8 cellular contexts compared by ENCODE assay signal in genomic region chr5:43483210-43484048, GRCh38. TPM values are rescaled to one million over a fixed set of nuclear protein-coding genes. Genes with fewer than 3 reads are reported as not detected.
A peak's percentile ranks its signal among the peaks of the same experiment; 100 is the strongest.
DNase-seq lines count a peak whose midpoint lies in the region; ATAC-seq and TF ChIP-seq lines count a peak whose summit lies in the region.

Gene TMEM267, minus strand, starts transcription at chr5:43483865. Its CDS starts 29,896 bp downstream, at chr5:43453969.

- peak within 1 kb of the TSS; percentile 84 for H2BK5ac ChIP-seq in IMR-90 (ENCODE audit: low read depth, low read length, poor library complexity, severe bottlenecking)

- intact Hi-C loops in IMR-90 (cut with micrococcal nuclease) (loop anchor here (1.0 to 10.0 kb wide), 6 partner anchors 31 to 469 kb away; partner anchors contain the start of genes C5orf34 and HMGCS1), PC-3 (cut with micrococcal nuclease) (loop anchor here (1.0 to 10.0 kb wide), 7 partner anchors 32 to 441 kb away; partner anchors contain the start of genes ANXA2R, C5orf34 and PAIP1)

- no peaks in the 10 kb centered on the region for H3K27me3 ChIP-seq in IMR-90 (ENCODE audit: control insufficient read depth, insufficient read depth, low read length)
- no peaks in the 10 kb centered on the region for H3K27me3 ChIP-seq in PC-3 (ENCODE audit: low read length)
- no peaks in the 10 kb centered on the region for H3K27me3 ChIP-seq in mucosa of rectum (ENCODE audit: control insufficient read depth in 2 of 2, insufficient read depth in 2 of 2, low read length in 2 of 2)

- peak within 1 kb of the TSS; percentile 39; the same call in 1 of the 2 replicates for H2BK20ac ChIP-seq in IMR-90 (ENCODE audit: low read depth, low read length)

- no peaks in the 10 kb centered on the region for H3K9me3 ChIP-seq in IMR-90 (ENCODE audit: control insufficient read depth, insufficient read depth, low read length)
- H3K9me3 ChIP-seq in PC-3 (ENCODE audit: low read length), result no peaks in the 10 kb centered on the region
- H3K9me3 ChIP-seq in mucosa of rectum (ENCODE audit: control insufficient read depth in 2 of 2, low read length in 2 of 2), result no peaks in the 10 kb centered on the region

- H3K4me1 ChIP-seq in IMR-90 (ENCODE audit: control insufficient read depth, insufficient read depth, low read length) (peaks cover 2% of the 10 kb centered on the region; the same call in 1 of the 2 replicates), PC-3 (ENCODE audit: insufficient read depth, low read length) (peaks cover 15% of the 10 kb centered on the region), mucosa of rectum (ENCODE audit: control insufficient read depth in 2 of 2, insufficient read depth in 2 of 2, low read length in 2 of 2) (peaks cover 9 to 22% of the 10 kb centered on the region in 2 donors)

- H3K36me3 ChIP-seq in IMR-90 (ENCODE audit: control insufficient read depth, insufficient read depth, low read length), result no peaks in the 10 kb centered on the region
- no peaks in the 10 kb centered on the region for H3K36me3 ChIP-seq in PC-3 (ENCODE audit: low read depth, low read length)
- H3K36me3 ChIP-seq in mucosa of rectum (ENCODE audit: control insufficient read depth in 2 of 2, insufficient read depth in 2 of 2, low read length in 2 of 2), result no peaks in the 10 kb centered on the region

- no peaks in the 10 kb centered on the region for H4K20me1 ChIP-seq in IMR-90 (ENCODE audit: insufficient read depth, low read length)
- H4K20me1 ChIP-seq in PC-3 (ENCODE audit: low read length), result no peaks in the 10 kb centered on the region

- in situ Hi-C loops in IMR-90 (cut with MboI; ENCODE audit: low sequenced_read_pairs), result loop anchor here (25.0 kb wide), 1 partner anchor 571 kb away; no protein-coding TSS in a partner anchor

- POLR2A ChIA-PET in IMR-90 (lab: Charles Lee; ENCODE audit: unreplicated experiment), result interaction anchor here (0.6 to 1.3 kb wide), 5 partner anchors 12 to 438 kb away, joined by 3 to 14 read pairs (median 5); no protein-coding TSS in a partner anchor
- POLR2A ChIA-PET in PC-3 (lab: Charles Lee; ENCODE audit: unreplicated experiment), result interaction anchor here (0.6 to 1.6 kb wide), 10 partner anchors 14 to 441 kb away, joined by 3 to 22 read pairs (median 8); partner anchors contain the start of genes C5orf34 and ZNF131

- ATAC-seq in GM21528 (IDR thresholded peaks at IDR 0.05; ENCODE audit: low FRiP score, unreplicated experiment) (peak; percentile 92), IMR-90 (ENCODE audit: low read depth) (peak; percentile 92), PC-3 (peak; percentile 89)

- TF ChIP-seq CTCF in IMR-90 (conservative IDR thresholded peaks at IDR 0.05; ENCODE audit: low read depth, low read length) (no peak), PC-3 (conservative IDR thresholded peaks at IDR 0.05; ENCODE audit: low read depth, low read length) (no peak)

- H3F3A ChIP-seq in PC-3 (ENCODE audit: low read length, unreplicated experiment), result no peaks in the 10 kb centered on the region

- peak within 1 kb of the TSS; percentile 79 for H3K18ac ChIP-seq in IMR-90 (ENCODE audit: low read depth, low read length)

- peak within 1 kb of the TSS; percentile 81 for H2BK120ac ChIP-seq in IMR-90 (ENCODE audit: low read depth, low read length)

- H3K79me2 ChIP-seq in PC-3 (ENCODE audit: low read length), result peaks cover 26% of the 10 kb centered on the region

- peak within 1 kb of the TSS; percentile 95 for H3K14ac ChIP-seq in IMR-90 (replicated peaks; ENCODE audit: low read depth, low read length)

- H3K23ac ChIP-seq in IMR-90 (ENCODE audit: low read depth, low read length), result peak within 1 kb of the TSS; percentile 93

- peak within 1 kb of the TSS; percentile 90 for H3K9ac ChIP-seq in IMR-90 (ENCODE audit: low read depth, low read length)
- peak within 1 kb of the TSS; percentile 89 for H3K9ac ChIP-seq in PC-3 (ENCODE audit: low read length)
- peak within 1 kb of the TSS; percentile 96 to 98 for H3K9ac ChIP-seq in mucosa of rectum (ENCODE audit: low read depth in 1 of 2, low read length in 2 of 2)

- WGBS in IMR-90 (ENCODE audit: extremely low coverage in 2 of 2, insufficient read length in 1 of 2), 2 experiments, result 2% methylated on average over 10 of the region's 62 CpGs; no CpG with 5 or more reads in 1 of the 2 experiments

- CTCF ChIA-PET in IMR-90 (lab: Yijun Ruan, JAX) (interaction anchor here (0.7 to 2.8 kb wide), 8 partner anchors 11 to 129 kb away, joined by 3 to 15 read pairs (median 7); no protein-coding TSS in a partner anchor), PC-3 (lab: Charles Lee) (interaction anchor here (0.6 to 1.8 kb wide), 11 partner anchors 32 to 466 kb away, joined by 3 to 11 read pairs (median 4); partner anchors contain the start of genes C5orf34 and HMGCS1)

- peak within 1 kb of the TSS; percentile 28; the same call in 1 of the 2 replicates for H2AK5ac ChIP-seq in IMR-90 (ENCODE audit: low read depth, low read length)

- H4K5ac ChIP-seq in IMR-90 (ENCODE audit: low read depth, low read length), result peak within 1 kb of the TSS; percentile 89

- H3K4me3 ChIP-seq in IMR-90 (ENCODE audit: insufficient read depth, low read depth, low read length), result peak within 1 kb of the TSS; percentile 62
- peak within 1 kb of the TSS; percentile 78 for H3K4me3 ChIP-seq in PC-3 (ENCODE audit: low read length)
- peak within 1 kb of the TSS; percentile 86 to 94 for H3K4me3 ChIP-seq in mucosa of rectum (ENCODE audit: low read length in 2 of 2)

- H3K9me1 ChIP-seq in IMR-90 (ENCODE audit: insufficient read depth, low read length), result no peaks in the 10 kb centered on the region

- H4K91ac ChIP-seq in IMR-90 (ENCODE audit: insufficient read depth, low read depth, low read length), result peak within 1 kb of the TSS; percentile 92

- no TSS peak for BruUV-seq in IMR-90 (replicated peaks; lab: Mats Ljungman, UMichigan)
- no TSS peak for BruUV-seq in PC-3 (replicated peaks; lab: Mats Ljungman, UMichigan)

- H2AFZ ChIP-seq in IMR-90 (replicated peaks; ENCODE audit: low read length, poor library complexity), result peak within 1 kb of the TSS; percentile 99
- peak within 1 kb of the TSS; percentile 89 for H2AFZ ChIP-seq in PC-3 (ENCODE audit: low read length)

- H2BK15ac ChIP-seq in IMR-90 (ENCODE audit: low read depth, low read length), result peak within 1 kb of the TSS; percentile 8; the same call in 1 of the 3 replicates

- H4K8ac ChIP-seq in IMR-90 (ENCODE audit: low read depth in 2 of 2, low read length in 2 of 2), result peak within 1 kb of the TSS; percentile 92 to 99

- H3K79me1 ChIP-seq in IMR-90 (ENCODE audit: low read depth in 1 of 2, low read length in 2 of 2), result peaks cover 8 to 16% of the 10 kb centered on the region in 2 experiments

- H3K4ac ChIP-seq in IMR-90 (ENCODE audit: low read depth, low read length), result peak within 1 kb of the TSS; percentile 96

- no peak for TF ChIP-seq RAD21 in IMR-90 (IDR thresholded peaks at IDR 0.05; ENCODE audit: low read length)

- TF ChIP-seq POLR2A in IMR-90 (IDR thresholded peaks at IDR 0.05; ENCODE audit: low read depth, low read length), result peak; percentile 93

- H3K27ac ChIP-seq in IMR-90 (ENCODE audit: insufficient read depth, low read length), result peak within 1 kb of the TSS; percentile 86
- H3K27ac ChIP-seq in PC-3 (ENCODE audit: low read length), result peak within 1 kb of the TSS; percentile 69
- peak within 1 kb of the TSS; percentile 89 for H3K27ac ChIP-seq in epithelial cell of prostate
- H3K27ac ChIP-seq in mucosa of rectum (ENCODE audit: low read depth in 2 of 2, low read length in 2 of 2), result peak within 1 kb of the TSS; percentile 98

- peak within 1 kb of the TSS; percentile 95 for H2AK9ac ChIP-seq in IMR-90 (replicated peaks; ENCODE audit: low read depth, low read length, poor library complexity)

- H3K4me2 ChIP-seq in IMR-90 (ENCODE audit: low read depth, low read length) (peak within 1 kb of the TSS; percentile 94), PC-3 (ENCODE audit: low read length) (peak within 1 kb of the TSS; percentile 82)

- peak within 1 kb of the TSS; percentile 97 for H3K56ac ChIP-seq in IMR-90 (ENCODE audit: extremely low read depth, insufficient read depth, low read length)

- peak; percentile 75 for DNase-seq in DMS 273 treated with DMSO at 0.1 percent for 48 hours (lab: John Stamatoyannopoulos, UW)
- DNase-seq in IMR-90, result peak; percentile 92
- peak; percentile 97 for DNase-seq in PC-3
- DNase-seq in activated T-cell treated with anti-CD3 and anti-CD28 coated beads for 48 hours (ENCODE audit: low read depth), result peak; percentile 83
- DNase-seq in epithelial cell of prostate (ENCODE audit: low read depth, low spot score), result peak; percentile 55
- DNase-seq in stimulated activated CD8-positive, alpha-beta memory T cell treated with anti-CD3 and anti-CD28 coated beads, Interleukin-4, amount 100 ng/mL, for 48 hours, result peak; percentile 88

- no peaks in the 10 kb centered on the region for H3K9me2 ChIP-seq in PC-3 (replicated peaks; ENCODE audit: low read length)

- dilution Hi-C loops in IMR-90 (cut with HindIII; ENCODE audit: low sequenced_read_pairs, unreplicated experiment), result no loop called here

TF ChIP-seq in IMR-90, 13 proteins besides CTCF, POLR2A, EP300 and RAD21:
- TF ChIP-seq RFX5 (IDR thresholded peaks at IDR 0.05; ENCODE audit: low read depth, low read length) (no peak), SMC3 (IDR thresholded peaks at IDR 0.05; ENCODE audit: low read depth, low read length) (no peak), CEBPB (IDR thresholded peaks at IDR 0.05; ENCODE audit: low read depth, low read length) (peak; percentile 94)
- TF ChIP-seq, protein P1, sequence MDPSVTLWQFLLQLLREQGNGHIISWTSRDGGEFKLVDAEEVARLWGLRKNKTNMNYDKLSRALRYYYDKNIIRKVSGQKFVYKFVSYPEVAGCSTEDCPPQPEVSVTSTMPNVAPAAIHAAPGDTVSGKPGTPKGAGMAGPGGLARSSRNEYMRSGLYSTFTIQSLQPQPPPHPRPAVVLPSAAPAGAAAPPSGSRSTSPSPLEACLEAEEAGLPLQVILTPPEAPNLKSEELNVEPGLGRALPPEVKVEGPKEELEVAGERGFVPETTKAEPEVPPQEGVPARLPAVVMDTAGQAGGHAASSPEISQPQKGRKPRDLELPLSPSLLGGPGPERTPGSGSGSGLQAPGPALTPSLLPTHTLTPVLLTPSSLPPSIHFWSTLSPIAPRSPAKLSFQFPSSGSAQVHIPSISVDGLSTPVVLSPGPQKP (IDR thresholded peaks at IDR 0.05; ENCODE audit: borderline replicate concordance, low read depth, low read length), result no peak

RNA-seq across cellular contexts. Expression of gene TMEM267, which starts in this region (rescaled TPM):
- 12.0 and 17.5 TPM in 2 replicates for total RNA-seq in IMR-90 (2012; rRNA removed)
- 6.6 and 9.2 TPM in 2 replicates for polyA plus RNA-seq in IMR-90 (2012; rRNA removed)
- polyA plus RNA-seq in IMR-90 (2012; cell fraction: cytosol; rRNA removed), result 0.62 and 1.8 TPM in 2 replicates
- polyA plus RNA-seq in IMR-90 (2012; cell fraction: nucleus; rRNA removed; ENCODE audit: low replicate concordance), result 1.2 and 12.8 TPM in 2 replicates
- total RNA-seq in PC-3 (2014; rRNA removed), result 10.0 and 16.1 TPM in 2 replicates

Comparison
In these comparisons a context has a peak if more than half of its experiments do, and no peak if none do; other contexts are left out.
1. Peak in every context shown above with its lines: DNase-seq, ATAC-seq, H3K4me3 ChIP-seq and H3K27ac ChIP-seq.